ENCODE assay signal across 9 cellular contexts in the genomic region with DNA sequence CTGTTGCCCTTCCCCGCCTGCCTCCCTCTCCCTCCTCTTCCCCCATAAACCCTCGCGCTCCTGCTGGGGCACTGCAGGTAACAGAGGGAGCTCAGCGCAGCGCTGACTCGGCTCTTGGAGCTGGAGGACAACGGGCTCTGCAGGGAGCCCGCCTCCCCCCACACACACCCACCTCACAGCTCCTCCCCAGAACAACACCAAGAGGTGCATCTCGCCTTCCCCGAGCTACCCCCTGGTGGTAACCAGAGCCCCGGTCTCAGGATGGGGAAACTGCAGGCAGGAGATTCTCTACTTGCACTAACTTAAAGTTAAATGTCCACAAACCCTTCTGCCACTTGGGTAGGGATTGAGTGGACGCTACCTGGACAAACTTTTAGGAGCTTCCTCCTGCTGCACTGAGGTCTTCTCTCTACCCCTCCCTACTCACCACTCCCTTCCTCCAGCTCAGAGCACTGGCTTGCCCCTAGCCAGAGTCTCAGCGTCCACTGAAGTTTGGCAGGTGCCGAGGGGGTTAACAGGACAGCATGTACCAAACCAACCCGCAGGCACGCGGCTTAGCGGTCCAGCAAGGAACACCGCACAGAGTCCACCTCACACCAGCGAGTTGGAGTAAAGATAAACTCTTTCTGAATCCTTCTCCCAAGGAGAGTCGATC. TPM values are rescaled to one million over a fixed set of nuclear protein-coding genes. Genes with fewer than 3 reads are reported as not detected.
DNase-seq lines count a peak whose midpoint lies in the region; FAIRE-seq and TF ChIP-seq lines count a peak whose summit lies in the region.
"Had no signal": no experiment of that assay in that cellular context is flagged by ENCODE, and none has a peak within 500 bp of the region (broad histone marks: within the 10 kb centered on the region; RNA-seq: fewer than 3 reads in every experiment).

No MANE protein-coding gene starts in this region.

- H4K20me1 ChIP-seq in H1 (replicated peaks in 1 of 2; ENCODE audit: control insufficient read depth in 1 of 2, insufficient read depth in 2 of 2, low read length in 2 of 2) = no peaks in the 10 kb centered on the region

- peaks cover 27% of the 10 kb centered on the region for H3K23me2 ChIP-seq in H1 (ENCODE audit: low read depth, low read length)

- peak; percentile 15 for DNase-seq in activated T-cell treated with anti-CD3 and anti-CD28 coated beads for 48 hours (ENCODE audit: low read depth)
- DNase-seq in activated T-cell treated with anti-CD3 and anti-CD28 coated beads for 4 hours = no peak
- peak; percentile 55 for DNase-seq in NCI-H2171 treated with DMSO at 0.1 percent for 48 hours (lab: John Stamatoyannopoulos, UW)
- DNase-seq in H1 (ENCODE audit: low read depth in 1 of 2, low spot score in 2 of 2) = no peak
- DNase-seq in stimulated activated CD4-positive, alpha-beta T cell treated with anti-CD3 and anti-CD28 coated beads, Interleukin-4, amount 100 ng/mL, for 24 hours = peak; percentile 14
- no peak for DNase-seq in HK-2 (ENCODE audit: unreplicated experiment)
- DNase-seq in GM19238 (ENCODE audit: insufficient read length, low spot score) = no peak
- DNase-seq in tibial nerve (ENCODE audit: low spot score in 2 of 2) = no peak
- DNase-seq: NCI-H226 had no signal

- peaks cover 26 to 79% (median 71%) of the 10 kb centered on the region in 4 experiments for H3K27me3 ChIP-seq in H1 (replicated peaks in 1 of 4; ENCODE audit: control insufficient read depth in 3 of 4, extremely low read depth in 1 of 4, insufficient read depth in 3 of 4, low read length in 3 of 4)
- peaks cover 0 to 76% of the 10 kb centered on the region in 2 donors for H3K27me3 ChIP-seq in tibial nerve

- H3K27ac ChIP-seq in H1 (ENCODE audit: low read depth, low read length) (no peak overlapping the region), tibial nerve (no peak overlapping the region)

- H3K4me2 ChIP-seq in H1 (ENCODE audit: insufficient read depth in 1 of 2, low read depth in 2 of 2, low read length in 2 of 2) = peak overlapping the region; percentile 76 to 91

- H3K4me3 ChIP-seq in H1 (ENCODE audit: extremely low read depth in 1 of 4, insufficient read depth in 2 of 4, low read depth in 3 of 4, low read length in 4 of 4) = peak overlapping the region; percentile 14 to 56 (median 32); a peak in 7 of 8 replicates
- H3K4me3 ChIP-seq in tibial nerve = no peak overlapping the region

- H2BK15ac ChIP-seq in H1 (ENCODE audit: low read length) = no peak overlapping the region; the same call in 1 of the 2 replicates

- H3K9ac ChIP-seq in H1 (replicated peaks in 1 of 4; ENCODE audit: extremely low read depth in 1 of 4, low read depth in 3 of 4, low read length in 3 of 4) = no peak overlapping the region

- peaks cover 4 to 53% (median 39%) of the 10 kb centered on the region in 4 experiments for H3K4me1 ChIP-seq in H1 (replicated peaks in 1 of 4; ENCODE audit: control insufficient read depth in 3 of 4, insufficient read depth in 4 of 4, low read length in 3 of 4)
- H3K4me1 ChIP-seq in tibial nerve = peaks cover 0 to 24% (median 11%) of the 10 kb centered on the region in 4 donors

- CTCF ChIA-PET in H1 (lab: Charles Lee; ENCODE audit: partially characterized antibody) = interaction anchor here (0.7 to 7.4 kb wide), 11 partner anchors 9 to 196 kb away, joined by 3 to 170 read pairs (median 7); a partner anchor contains a TSS

- H2BK12ac ChIP-seq in H1 (ENCODE audit: low read depth, low read length) = peak overlapping the region; percentile 87; the same call in 1 of the 2 replicates

- no peaks in the 10 kb centered on the region for H3K79me2 ChIP-seq in H1 (ENCODE audit: control insufficient read depth in 1 of 2, insufficient read depth in 2 of 2, low read length in 2 of 2)

- 5% methylated on average over 14 of the region's 21 CpGs; no CpG with 5 or more reads in 1 of the 2 experiments for WGBS in H1 (ENCODE audit: extremely low coverage in 1 of 2, insufficient coverage in 1 of 2, insufficient read length in 1 of 2, insufficient replicate concordance in 2 of 2, low coverage in 1 of 2, low lambda C conversion rate in 2 of 2, missing lambda C conversion rate in 1 of 2), 2 experiments
- 6 to 7% methylated on average over 21 of the region's 21 CpGs for WGBS in tibial nerve, 2 donors

- no peaks in the 10 kb centered on the region for H3K79me1 ChIP-seq in H1 (ENCODE audit: low read depth, low read length)

- H3K36me3 ChIP-seq in H1 (ENCODE audit: control insufficient read depth in 2 of 4, insufficient read depth in 4 of 4, low read length in 3 of 4) = no peaks in the 10 kb centered on the region
- no peaks in the 10 kb centered on the region for H3K36me3 ChIP-seq in tibial nerve

- FAIRE-seq in H1 (lab: Jason Lieb, UNC) = no peak

- TF ChIP-seq EP300 in H1 (IDR thresholded peaks at IDR 0.05; ENCODE audit: borderline replicate concordance in 1 of 2, low read depth in 2 of 2, low read length in 2 of 2) = no peak
- no peak for TF ChIP-seq EP300 in tibial nerve (IDR thresholded peaks at IDR 0.05)

- no peak overlapping the region for H2BK120ac ChIP-seq in H1 (replicated peaks; ENCODE audit: low read depth, low read length)

- H3K18ac ChIP-seq in H1 (ENCODE audit: extremely low read depth, low read length) = 0 out of 2 replicates have a peak overlapping the region, but pooled peaks have one; percentile 26

- H3K23ac ChIP-seq in H1 (ENCODE audit: insufficient read length) = no peak overlapping the region

- H2BK5ac ChIP-seq in H1 (ENCODE audit: low read depth, low read length) = peak overlapping the region; percentile 12; the same call in 1 of the 2 replicates

- no peaks in the 10 kb centered on the region for H3K9me3 ChIP-seq in H1 (ENCODE audit: insufficient read depth in 2 of 2, low read depth in 1 of 2, low read length in 1 of 2)
- H3K9me3 ChIP-seq in tibial nerve = no peaks in the 10 kb centered on the region

- POLR2A ChIA-PET in H1 (lab: Charles Lee; ENCODE audit: partially characterized antibody) = interaction anchor here (1.0 to 3.3 kb wide), 7 partner anchors 8 to 24 kb away, joined by 3 to 16 read pairs (median 5); no protein-coding TSS in a partner anchor

- no peak overlapping the region for H4K8ac ChIP-seq in H1 (ENCODE audit: extremely low read depth, insufficient read depth, low read length)

- TF ChIP-seq POLR2A in H1 (IDR thresholded peaks at IDR 0.05; ENCODE audit: control extremely low read depth in 1 of 2, low read depth in 2 of 2, low read length in 2 of 2) (no peak), tibial nerve (IDR thresholded peaks at IDR 0.05) (no peak)

- H2AK5ac ChIP-seq in H1 (ENCODE audit: low read depth, low read length) = no peak overlapping the region

- H3K4ac ChIP-seq in H1 (replicated peaks; ENCODE audit: insufficient read length, low read depth, low read length) = no peak overlapping the region

- 0 out of 2 replicates have a peak overlapping the region, but pooled peaks have one; percentile 27 for H2AFZ ChIP-seq in H1 (ENCODE audit: low read length)

- no peak overlapping the region for H4K91ac ChIP-seq in H1 (replicated peaks; ENCODE audit: insufficient read length, low read length)

- no peak for TF ChIP-seq RAD21 in H1 (IDR thresholded peaks at IDR 0.05 in 1 of 2, conservative IDR thresholded peaks at IDR 0.05 in 1 of 2; ENCODE audit: low read depth in 2 of 2, low read length in 2 of 2)

- no peak overlapping the region for H4K5ac ChIP-seq in H1 (ENCODE audit: insufficient read length, low read depth, low read length)

- no peak overlapping the region for H3K56ac ChIP-seq in H1 (replicated peaks; ENCODE audit: insufficient read length, low read depth, low read length)

- H2BK20ac ChIP-seq in H1 (ENCODE audit: low read length) = no peak overlapping the region

- no peak for TF ChIP-seq CTCF in H1 (IDR thresholded peaks at IDR 0.05; ENCODE audit: control extremely low read depth in 1 of 3, insufficient read depth in 1 of 3, low read depth in 1 of 3, low read length in 3 of 3)
- TF ChIP-seq CTCF in tibial nerve (IDR thresholded peaks at IDR 0.05) = no peak

- H3K14ac ChIP-seq in H1 (ENCODE audit: insufficient read length) = no peak overlapping the region

TF ChIP-seq in H1, 55 proteins besides CTCF, POLR2A, EP300 and RAD21 (continues in another document):
- TF ChIP-seq CEBPB (IDR thresholded peaks at IDR 0.05; ENCODE audit: low read depth, low read length) (no peak), TEAD4 (IDR thresholded peaks at IDR 0.05; ENCODE audit: low read depth, low read length) (no peak), SP2 (IDR thresholded peaks at IDR 0.05; ENCODE audit: low read length) (no peak), JUND (IDR thresholded peaks at IDR 0.05; ENCODE audit: low read length) (no peak), EZH2 (IDR thresholded peaks at IDR 0.05; ENCODE audit: low read depth, low read length, severe bottlenecking) (peak; percentile 62), BCL11A (IDR thresholded peaks at IDR 0.05; ENCODE audit: low read depth in 2 of 2, low read length in 2 of 2) (no peak), TAF7 (optimal IDR thresholded peaks at IDR 0.05; ENCODE audit: borderline replicate concordance, low read depth, low read length) (no peak)
- TF ChIP-seq, protein P1, sequence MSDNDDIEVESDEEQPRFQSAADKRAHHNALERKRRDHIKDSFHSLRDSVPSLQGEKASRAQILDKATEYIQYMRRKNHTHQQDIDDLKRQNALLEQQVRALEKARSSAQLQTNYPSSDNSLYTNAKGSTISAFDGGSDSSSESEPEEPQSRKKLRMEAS (IDR thresholded peaks at IDR 0.05) = peak; percentile 54

RNA-seq across cellular contexts. Expression of a gene that starts 4.0 kb away (rescaled TPM):
- 2.0 and 2.8 TPM in 2 replicates for total RNA-seq in H1 (2021; fragmentation: NEBNext Ultra II Directional; extraction: Animal tissue kit (Norgen Biotek cat#: 25700))
- 4.1 and 4.9 TPM in 2 replicates for polyA plus RNA-seq in H1 (2011; rRNA removed)
- polyA plus RNA-seq in H1 (2011; cell fraction: cytosol; rRNA removed) = 5.6 TPM
- polyA plus RNA-seq in H1 (2011; cell fraction: nucleus; rRNA removed) = 8.7 TPM
- 3.1 to 5.9 TPM (median 4.8 TPM) in 4 replicates for polyA plus RNA-seq in H1 (2012, experiment 1 of 2)
- 3.8 TPM for polyA plus RNA-seq in H1 (2012, experiment 2 of 2)
- polyA plus RNA-seq in H1 (2013, experiment 1 of 2) = 1.0 TPM
- polyA plus RNA-seq in H1 (2013, experiment 2 of 2) = 1.2 TPM
- 4.6 and 6.5 TPM in 2 replicates for polyA minus RNA-seq in H1 (2011; rRNA and poly(A)+ RNA removed)
- polyA minus RNA-seq in H1 (2011; cell fraction: cytosol; rRNA and poly(A)+ RNA removed) = 4.6 TPM
- 5.1 TPM for polyA minus RNA-seq in H1 (2011; cell fraction: nucleus; rRNA and poly(A)+ RNA removed)
- total RNA-seq in tibial nerve = 1 to 10 TPM in 2 of 4 donors, under 1 TPM in 2; 0.66 to 4.1 (median 1.1) TPM

RNA-seq across cellular contexts. Expression of a gene that starts 19.8 kb away (rescaled TPM):
- total RNA-seq in H1 (2021; fragmentation: NEBNext Ultra II Directional; extraction: Animal tissue kit (Norgen Biotek cat#: 25700)) = 0.13 and 0.24 TPM in 2 replicates
- polyA plus RNA-seq in H1 (2011; rRNA removed) = 0.09 and 0.14 TPM in 2 replicates
- 0.17 TPM for polyA plus RNA-seq in H1 (2011; cell fraction: cytosol; rRNA removed)
- polyA plus RNA-seq in H1 (2011; cell fraction: nucleus; rRNA removed) = 0.10 TPM
- 0.17 to 0.28 TPM (median 0.20 TPM) in 4 replicates for polyA plus RNA-seq in H1 (2012, experiment 1 of 2)
- polyA plus RNA-seq in H1 (2012, experiment 2 of 2) = 0.20 TPM
- polyA plus RNA-seq in H1 (2013, experiment 1 of 2) = 0.12 TPM
- 0.13 TPM for polyA plus RNA-seq in H1 (2013, experiment 2 of 2)
- 0.22 and 0.34 TPM in 2 replicates for polyA minus RNA-seq in H1 (2011; rRNA and poly(A)+ RNA removed)
- polyA minus RNA-seq in H1 (2011; cell fraction: cytosol; rRNA and poly(A)+ RNA removed) = 0.51 TPM
- 0.30 TPM for polyA minus RNA-seq in H1 (2011; cell fraction: nucleus; rRNA and poly(A)+ RNA removed)
- 1 to 10 TPM in 1 of 4 donors, under 1 TPM in 2, not detected in 1; 0.78 to 1.3 (median 0.87) TPM for total RNA-seq in tibial nerve

Comparison
In these comparisons a context has a peak if more than half of its experiments do, and no peak if none do; other contexts are left out.
1. DNase-seq: peak in activated T-cell treated with anti-CD3 and anti-CD28 coated beads for 48 hours (single experiment), NCI-H2171 treated with DMSO at 0.1 percent for 48 hours (single experiment) and stimulated activated CD4-positive, alpha-beta T cell treated with anti-CD3 and anti-CD28 coated beads, Interleukin-4, amount 100 ng/mL, for 24 hours (single experiment); none in activated T-cell treated with anti-CD3 and anti-CD28 coated beads for 4 hours (single experiment), H1 (0 of 2), HK-2 (single experiment), GM19238 (single experiment) and tibial nerve (0 of 2).
2. H3K4me3 ChIP-seq: peak in H1 (4 of 4); none in tibial nerve (0 of 4).